ENCODE assay signal across 18 cellular contexts in genomic region chr4:140863187-140863586, GRCh38.
A peak's percentile ranks its signal among the peaks of the same experiment; 100 is the strongest.
DNase-seq lines count a peak whose midpoint lies in the region; ATAC-seq, FAIRE-seq and TF ChIP-seq lines count a peak whose summit lies in the region.
"Had no signal": no experiment of that assay in that cellular context is flagged by ENCODE, and none has a peak within 500 bp of the region (broad histone marks: within the 10 kb centered on the region; RNA-seq: fewer than 3 reads in every experiment).

No MANE protein-coding gene starts in this region.

- H3K27ac ChIP-seq in ACC112 (ENCODE audit: low read depth, low read length): no peak overlapping the region
- H3K27ac ChIP-seq: HL-60, SJCRH30 had no signal

- CTCF ChIA-PET in activated naive CD4-positive, alpha-beta T cell treated with anti-CD3 and anti-CD28 coated beads, Interleukin-2, amount 10 ng/mL, durations not matched to agents 7 days and 5 days (lab: Charles Lee): interaction anchor here (0.7 to 1.0 kb wide), 2 partner anchors 254 to 270 kb away, joined by 3 to 5 read pairs; partner anchors contain the start of gene RNF150

- no peaks in the 10 kb centered on the region for H3K9me3 Mint-ChIP-seq in activated naive CD4-positive, alpha-beta T cell treated with anti-CD3 and anti-CD28 coated beads, Interleukin-2, amount 10 ng/mL, durations not matched to agents 7 days and 5 days
- H3K9me3 Mint-ChIP-seq: GM23338 had no signal

- no peak overlapping the region for H3K4me3 Mint-ChIP-seq in activated naive CD4-positive, alpha-beta T cell treated with anti-CD3 and anti-CD28 coated beads, Interleukin-2, amount 10 ng/mL, durations not matched to agents 7 days and 5 days
- H3K4me3 Mint-ChIP-seq: CD4-positive, CD25-positive, alpha-beta regulatory T cell; GM23338 had no signal

- H3K4me3 ChIP-seq in ACC112 (ENCODE audit: low read depth, low read length) (0 out of 2 replicates have a peak overlapping the region, but pooled peaks have one; percentile 18), choroid plexus epithelial cell (ENCODE audit: low read depth, low read length) (no peak overlapping the region)
- H3K4me3 ChIP-seq: GM23338, SJCRH30 had no signal

- H3K4me1 ChIP-seq in ACC112 (ENCODE audit: control insufficient read depth, insufficient read depth, low read length, unreplicated experiment): no peaks in the 10 kb centered on the region
- H3K4me1 ChIP-seq: SJCRH30 had no signal

- DNase-seq in OCI-M1 (lab: John Stamatoyannopoulos, UW): peak; percentile 70
- peak; percentile 17 for DNase-seq in choroid plexus epithelial cell (ENCODE audit: low read depth)
- DNase-seq in D721Med (ENCODE audit: insufficient read length, low spot score): no peak
- DNase-seq in NCI-H226: no peak
- DNase-seq in activated naive CD4-positive, alpha-beta T cell treated with anti-CD3 and anti-CD28 coated beads, Interleukin-2, amount 10 ng/mL, durations not matched to agents 7 days and 5 days: no peak
- DNase-seq: AML-193; CD4-positive, CD25-positive, alpha-beta regulatory T cell; NCI-H1417 treated with DMSO at 0.1 percent for 48 hours; NCI-H1930; NCI-H446; SJCRH30 had no signal

- H3K36me3 Mint-ChIP-seq in activated naive CD4-positive, alpha-beta T cell treated with anti-CD3 and anti-CD28 coated beads, Interleukin-2, amount 10 ng/mL, durations not matched to agents 7 days and 5 days: no peaks in the 10 kb centered on the region
- H3K36me3 Mint-ChIP-seq: CD4-positive, CD25-positive, alpha-beta regulatory T cell had no signal

- FAIRE-seq in D721Med (lab: Jason Lieb, UNC): no peak
- FAIRE-seq: RCC 7860 had no signal

- no peaks in the 10 kb centered on the region for H3K79me2 ChIP-seq in ACC112 (ENCODE audit: control insufficient read depth, insufficient read depth, low read length, unreplicated experiment)

- H3K27me3 ChIP-seq in ACC112 (ENCODE audit: insufficient read depth, low read length): no peaks in the 10 kb centered on the region
- H3K27me3 ChIP-seq: SJCRH30 had no signal

- peak overlapping the region; percentile 19 for H2AFZ ChIP-seq in ACC112 (ENCODE audit: low read length, unreplicated experiment)
- H2AFZ ChIP-seq: GM23338 had no signal

- no peaks in the 10 kb centered on the region for H3K36me3 ChIP-seq in ACC112 (ENCODE audit: insufficient read depth, low read length)
- H3K36me3 ChIP-seq: SJCRH30 had no signal

- no peak for TF ChIP-seq CTCF in choroid plexus epithelial cell (conservative IDR thresholded peaks at IDR 0.05; ENCODE audit: low read depth, low read length)
- no peak for TF ChIP-seq CTCF in D721Med (IDR thresholded peaks at IDR 0.05; ENCODE audit: insufficient read depth, missing control alignments)

- H3K27ac Mint-ChIP-seq in activated naive CD4-positive, alpha-beta T cell treated with anti-CD3 and anti-CD28 coated beads, Interleukin-2, amount 10 ng/mL, durations not matched to agents 7 days and 5 days: no peak overlapping the region
- H3K27ac Mint-ChIP-seq: GM23338 had no signal

- ATAC-seq in GM18517 (IDR thresholded peaks at IDR 0.05; ENCODE audit: unreplicated experiment) (peak; percentile 47), GM19035 (IDR thresholded peaks at IDR 0.05; ENCODE audit: unreplicated experiment) (no peak)
- ATAC-seq: GM23338, HCT116 had no signal

- H3K4me1 Mint-ChIP-seq in activated naive CD4-positive, alpha-beta T cell treated with anti-CD3 and anti-CD28 coated beads, Interleukin-2, amount 10 ng/mL, durations not matched to agents 7 days and 5 days: peaks cover 6% of the 10 kb centered on the region
- H3K4me1 Mint-ChIP-seq: GM23338 had no signal

- peaks cover 8% of the 10 kb centered on the region for H3K27me3 Mint-ChIP-seq in activated naive CD4-positive, alpha-beta T cell treated with anti-CD3 and anti-CD28 coated beads, Interleukin-2, amount 10 ng/mL, durations not matched to agents 7 days and 5 days

Comparison
In these comparisons a context has a peak if more than half of its experiments do, and no peak if none do; other contexts are left out.
1. DNase-seq: peak in OCI-M1 (single experiment) and choroid plexus epithelial cell (single experiment); none in D721Med (single experiment), NCI-H226 (single experiment) and activated naive CD4-positive, alpha-beta T cell treated with anti-CD3 and anti-CD28 coated beads, Interleukin-2, amount 10 ng/mL, durations not matched to agents 7 days and 5 days (single experiment).